Comparison of ENCODE assay signal across 18 cellular contexts in the genomic region with DNA sequence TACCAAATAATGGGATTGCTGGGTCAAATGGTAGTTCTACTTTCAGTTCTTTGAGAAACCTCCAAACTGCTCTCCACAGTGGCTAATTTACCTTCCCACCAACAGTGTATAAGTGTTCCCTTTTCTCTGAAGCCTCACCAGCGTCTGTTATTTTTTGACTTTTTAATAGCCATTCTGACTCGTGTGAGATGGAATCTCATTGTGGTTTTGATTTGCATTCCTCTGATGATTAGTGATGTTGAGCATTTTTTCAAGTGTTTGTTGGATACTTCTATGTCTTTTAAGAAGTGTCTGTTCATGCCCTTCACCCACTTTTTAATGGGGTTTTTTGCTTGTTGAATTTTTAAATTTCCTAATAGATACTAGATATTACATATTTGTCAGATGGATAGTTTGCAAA. TPM values are rescaled to one million over a fixed set of nuclear protein-coding genes. Genes with fewer than 3 reads are reported as not detected.
DNase-seq lines count a peak whose midpoint lies in the region; ATAC-seq and TF ChIP-seq lines count a peak whose summit lies in the region.
"Had no signal": no experiment of that assay in that cellular context is flagged by ENCODE, and none has a peak within 500 bp of the region (broad histone marks: within the 10 kb centered on the region; RNA-seq: fewer than 3 reads in every experiment).

No MANE protein-coding gene starts in this region.

- BruUV-seq in mammary epithelial cell (replicated peaks; lab: Mats Ljungman, UMichigan) = no TSS peak

- peaks cover 4% of the 10 kb centered on the region for H3K36me3 ChIP-seq in mammary epithelial cell (ENCODE audit: insufficient read depth, low read length)
- peaks cover 44% of the 10 kb centered on the region for H3K36me3 ChIP-seq in MG63
- H3K36me3 ChIP-seq: cardiac muscle cell had no signal

- H3K4me3 ChIP-seq in AG10803 (ENCODE audit: low read length) = no peak overlapping the region
- no peak overlapping the region for H3K4me3 ChIP-seq in mammary epithelial cell (replicated peaks in 1 of 3; ENCODE audit: insufficient read depth in 1 of 3, low read depth in 2 of 3, low read length in 3 of 3)
- H3K4me3 ChIP-seq in MG63 = no peak overlapping the region
- H3K4me3 ChIP-seq: cardiac muscle cell, GM23338, stomach had no signal

- H3K9me3 ChIP-seq in mammary epithelial cell (replicated peaks; ENCODE audit: insufficient read depth, low read length) = no peaks in the 10 kb centered on the region
- peaks cover 25% of the 10 kb centered on the region for H3K9me3 ChIP-seq in MG63

- dilution Hi-C loops in mammary epithelial cell (cut with HindIII; ENCODE audit: low sequenced_read_pairs) = loop anchor here (5.0 to 10.0 kb wide), 2 partner anchors 89 to 164 kb away; no protein-coding TSS in a partner anchor

- ATAC-seq in GM21825 (IDR thresholded peaks at IDR 0.05; ENCODE audit: unreplicated experiment) = no peak
- ATAC-seq: GM23338 had no signal

- H4K20me1 ChIP-seq in mammary epithelial cell (ENCODE audit: insufficient read depth, low read length) = no peaks in the 10 kb centered on the region

- intact Hi-C loops in mammary epithelial cell (cut with micrococcal nuclease) = loop anchor here (10.0 kb wide), 1 partner anchor 89 kb away; no protein-coding TSS in a partner anchor

- H3K27me3 ChIP-seq in mammary epithelial cell (ENCODE audit: insufficient read depth, low read length) (no peaks in the 10 kb centered on the region), MG63 (no peaks in the 10 kb centered on the region)
- H3K27me3 ChIP-seq: cardiac muscle cell, stomach had no signal

- H3K27ac ChIP-seq in mammary epithelial cell (ENCODE audit: insufficient read depth, low read depth, low read length) = peak overlapping the region; percentile 28
- H3K27ac ChIP-seq: cardiac muscle cell, stomach had no signal

- no peak for TF ChIP-seq CTCF in AG10803 (conservative IDR thresholded peaks at IDR 0.05; ENCODE audit: low read length)
- no peak for TF ChIP-seq CTCF in mammary epithelial cell (conservative IDR thresholded peaks at IDR 0.05 in 1 of 2, IDR thresholded peaks at IDR 0.05 in 1 of 2; ENCODE audit: extremely low read depth in 1 of 2, insufficient read depth in 1 of 2, low read depth in 1 of 2, low read length in 2 of 2)

- in situ Hi-C loops in mammary epithelial cell (cut with MboI; ENCODE audit: low sequenced_read_pairs in 2 of 2) = no loop called here

- peaks cover 15% of the 10 kb centered on the region for H3K4me1 ChIP-seq in mammary epithelial cell (ENCODE audit: insufficient read depth, low read length)
- H3K4me1 ChIP-seq: stomach had no signal

- 0% methylated on average over 2 of the region's 2 CpGs for WGBS in mammary epithelial cell (ENCODE audit: low coverage, missing lambda C conversion rate)

- H2AFZ ChIP-seq in mammary epithelial cell (ENCODE audit: low read depth, low read length) = no peak overlapping the region
- H2AFZ ChIP-seq: GM23338 had no signal

- CTCF ChIA-PET in mammary epithelial cell (lab: Charles Lee; ENCODE audit: low non-redundant PET) = interaction anchor here (0.6 kb wide), 1 partner anchor 280 kb away, joined by 3 read pairs; no protein-coding TSS in a partner anchor

- H3K9ac ChIP-seq in mammary epithelial cell (ENCODE audit: insufficient read depth, low read length) = no peak overlapping the region

- peak; percentile 72 for DNase-seq in AG10803 (ENCODE audit: low read depth)
- peak; percentile 10 for DNase-seq in LoVo (ENCODE audit: low spot score)
- peak; percentile 60 for DNase-seq in mammary epithelial cell
- peak; percentile 67 for DNase-seq in iris pigment epithelial cell (ENCODE audit: low read depth)
- DNase-seq in MG63 = no peak
- no peak for DNase-seq in SHP77 (lab: John Stamatoyannopoulos, UW)
- no peak for DNase-seq in NCI-H510A (lab: John Stamatoyannopoulos, UW)
- DNase-seq: activated CD4-positive, alpha-beta T cell treated with anti-CD3 and anti-CD28 coated beads, Interleukin-2, amount 10 ng/mL, durations not matched to agents 7 days and 5 days; effector CD4-positive, alpha-beta T cell; GF-D8; NCI-H1694; NCI-H446 treated with DMSO at 0.1 percent for 48 hours; nephron progenitor cell; OCI-M1; stomach had no signal

- peak overlapping the region; percentile 34 for H3K4me2 ChIP-seq in mammary epithelial cell (ENCODE audit: insufficient read depth, low read depth, low read length)
- H3K4me2 ChIP-seq: GM23338 had no signal

- H3K79me2 ChIP-seq in mammary epithelial cell (ENCODE audit: insufficient read depth, low read length) = no peaks in the 10 kb centered on the region

RNA-seq across cellular contexts. Expression of gene SUSD1, which starts 28.4 kb away (rescaled TPM):
- 10 to 100 TPM in 1 of 2 donors, 1 to 10 TPM in 1; 1.6 to 10.2 TPM for total RNA-seq in mammary epithelial cell
- 2.9 TPM for polyA plus RNA-seq in mammary epithelial cell
- polyA minus RNA-seq in mammary epithelial cell = 13.0 TPM
- 0.99 and 3.3 TPM in 2 replicates for total RNA-seq in MG63 (2014; rRNA removed; shearing (Covaris generic); ENCODE audit: low replicate concordance)

Comparison
In these comparisons a context has a peak if more than half of its experiments do, and no peak if none do; other contexts are left out.
1. DNase-seq: peak in AG10803 (single experiment), LoVo (single experiment), mammary epithelial cell (single experiment) and iris pigment epithelial cell (single experiment); none in MG63 (single experiment), SHP77 (0 of 2) and NCI-H510A (single experiment).